In genomic region chr11:35617687-35618496, GRCh38 we compare ENCODE assay signal across 8 cellular contexts. TPM values are rescaled to one million over a fixed set of nuclear protein-coding genes. Genes with fewer than 3 reads are reported as not detected.
DNase-seq lines count a peak whose midpoint lies in the region; ATAC-seq and TF ChIP-seq lines count a peak whose summit lies in the region.

A gene with protein sequence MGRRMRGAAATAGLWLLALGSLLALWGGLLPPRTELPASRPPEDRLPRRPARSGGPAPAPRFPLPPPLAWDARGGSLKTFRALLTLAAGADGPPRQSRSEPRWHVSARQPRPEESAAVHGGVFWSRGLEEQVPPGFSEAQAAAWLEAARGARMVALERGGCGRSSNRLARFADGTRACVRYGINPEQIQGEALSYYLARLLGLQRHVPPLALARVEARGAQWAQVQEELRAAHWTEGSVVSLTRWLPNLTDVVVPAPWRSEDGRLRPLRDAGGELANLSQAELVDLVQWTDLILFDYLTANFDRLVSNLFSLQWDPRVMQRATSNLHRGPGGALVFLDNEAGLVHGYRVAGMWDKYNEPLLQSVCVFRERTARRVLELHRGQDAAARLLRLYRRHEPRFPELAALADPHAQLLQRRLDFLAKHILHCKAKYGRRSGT (plus strand): TSS chr11:35618460. CDS start chr11:35618637, 177 bp downstream.

- H3F3A ChIP-seq in PC-3 (ENCODE audit: low read length, unreplicated experiment) = no peaks in the 10 kb centered on the region

- no peaks in the 10 kb centered on the region for H3K36me3 ChIP-seq in CD8-positive, alpha-beta memory T cell (ENCODE audit: insufficient read depth, low read length)
- H3K36me3 ChIP-seq in PC-3 (ENCODE audit: low read depth, low read length) = no peaks in the 10 kb centered on the region

- H3K27ac ChIP-seq in CD8-positive, alpha-beta memory T cell (ENCODE audit: low read depth, low read length) = no peak within 1 kb of the TSS
- H3K27ac ChIP-seq in PC-3 (ENCODE audit: low read length) = peak within 1 kb of the TSS; percentile 93

- peak within 1 kb of the TSS in 1 of 8 donors; percentile 15 for H3K27ac Mint-ChIP-seq in CD8-positive, alpha-beta memory T cell
- H3K27ac Mint-ChIP-seq in progenitor cell of endocrine pancreas = peak within 1 kb of the TSS; percentile 88

- no peak for DNase-seq in CD8-positive, alpha-beta memory T cell
- DNase-seq in GM19238 (ENCODE audit: insufficient read length, low spot score) (peak; percentile 76), PC-3 (peak; percentile 86), astrocyte of the spinal cord (ENCODE audit: low read depth, low spot score) (peak; percentile 93), hepatic stellate cell (ENCODE audit: low spot score) (peak; percentile 90), progenitor cell of endocrine pancreas (ENCODE audit: low spot score, unreplicated experiment) (peak; percentile 48), middle frontal gyrus (ENCODE audit: extremely low spot score, low spot score) (no peak)

- peak within 1 kb of the TSS; percentile 28 to 77 (median 69) for H3K4me3 Mint-ChIP-seq in CD8-positive, alpha-beta memory T cell
- H3K4me3 Mint-ChIP-seq in progenitor cell of endocrine pancreas (ENCODE audit: low read depth) = peak within 1 kb of the TSS; percentile 83

- intact Hi-C loops in PC-3 (cut with micrococcal nuclease) = loop anchor here (1.0 to 10.0 kb wide), 9 partner anchors 44 to 649 kb away; partner anchors contain the start of genes LDLRAD3 and TRIM44

- H3K4me1 Mint-ChIP-seq in CD8-positive, alpha-beta memory T cell = peaks cover 10 to 16% (median 11%) of the 10 kb centered on the region in 3 donors
- peaks cover 20% of the 10 kb centered on the region for H3K4me1 Mint-ChIP-seq in progenitor cell of endocrine pancreas (ENCODE audit: low read depth)

- H2AFZ ChIP-seq in PC-3 (ENCODE audit: low read length) = peak within 1 kb of the TSS; percentile 44

- peaks cover 31 to 70% of the 10 kb centered on the region in 2 donors for H3K27me3 Mint-ChIP-seq in CD8-positive, alpha-beta memory T cell
- H3K27me3 Mint-ChIP-seq in progenitor cell of endocrine pancreas = peaks cover 12% of the 10 kb centered on the region

- no peaks in the 10 kb centered on the region for H3K9me3 ChIP-seq in CD8-positive, alpha-beta memory T cell (ENCODE audit: low read length)
- no peaks in the 10 kb centered on the region for H3K9me3 ChIP-seq in PC-3 (ENCODE audit: low read length)

- no peak for TF ChIP-seq CTCF in PC-3 (conservative IDR thresholded peaks at IDR 0.05; ENCODE audit: low read depth, low read length)
- no peak for TF ChIP-seq CTCF in astrocyte of the spinal cord (IDR thresholded peaks at IDR 0.05; ENCODE audit: low read depth, low read length)
- TF ChIP-seq CTCF in progenitor cell of endocrine pancreas (IDR thresholded peaks at IDR 0.05; ENCODE audit: unreplicated experiment) = no peak

- no peaks in the 10 kb centered on the region for H3K9me2 ChIP-seq in PC-3 (replicated peaks; ENCODE audit: low read length)

- H3K4me3 ChIP-seq in CD8-positive, alpha-beta memory T cell (ENCODE audit: low read length) = no peak within 1 kb of the TSS
- H3K4me3 ChIP-seq in PC-3 (ENCODE audit: low read length) (peak within 1 kb of the TSS; percentile 88), astrocyte of the spinal cord (ENCODE audit: low read depth, low read length) (peak within 1 kb of the TSS; percentile 71)

- peak within 1 kb of the TSS; percentile 91 for H3K4me2 ChIP-seq in PC-3 (ENCODE audit: low read length)

- CTCF ChIA-PET in CD8-positive, alpha-beta memory T cell (lab: Charles Lee) = interaction anchor here (1.3 to 1.6 kb wide), 3 partner anchors 204 to 649 kb away, joined by 3 to 5 read pairs (median 4); no protein-coding TSS in a partner anchor
- CTCF ChIA-PET in PC-3 (lab: Charles Lee) = interaction anchor here (0.6 to 1.2 kb wide), 2 partner anchors 93 to 204 kb away, joined by 3 to 11 read pairs; no protein-coding TSS in a partner anchor

- BruUV-seq in PC-3 (replicated peaks; lab: Mats Ljungman, UMichigan) = TSS peak; percentile 43

- H3K79me2 ChIP-seq in PC-3 (ENCODE audit: low read length) = peaks cover 38% of the 10 kb centered on the region

- peaks cover 7% of the 10 kb centered on the region for H4K20me1 ChIP-seq in PC-3 (ENCODE audit: low read length)

- H3K9me3 Mint-ChIP-seq in CD8-positive, alpha-beta memory T cell = no peaks in the 10 kb centered on the region
- H3K9me3 Mint-ChIP-seq in progenitor cell of endocrine pancreas (ENCODE audit: low read depth) = no peaks in the 10 kb centered on the region

- H3K9ac ChIP-seq in PC-3 (ENCODE audit: low read length) = peak within 1 kb of the TSS; percentile 86

- peaks cover 21% of the 10 kb centered on the region for H3K27me3 ChIP-seq in CD8-positive, alpha-beta memory T cell (ENCODE audit: insufficient read depth, low read length, poor library complexity, severe bottlenecking)
- H3K27me3 ChIP-seq in PC-3 (ENCODE audit: low read length) = no peaks in the 10 kb centered on the region

- in situ Hi-C loops in astrocyte of the spinal cord (cut with HindIII; ENCODE audit: low sequenced_read_pairs) = no loop called here

- no peaks in the 10 kb centered on the region for H3K36me3 Mint-ChIP-seq in CD8-positive, alpha-beta memory T cell
- H3K36me3 Mint-ChIP-seq in progenitor cell of endocrine pancreas (ENCODE audit: insufficient read depth) = no peaks in the 10 kb centered on the region

- ATAC-seq in HG03439 (IDR thresholded peaks at IDR 0.05; ENCODE audit: unreplicated experiment) (peak; percentile 36), PC-3 (peak; percentile 46)

- H3K4me1 ChIP-seq in CD8-positive, alpha-beta memory T cell (ENCODE audit: insufficient read depth, low read length) = peaks cover 12% of the 10 kb centered on the region
- H3K4me1 ChIP-seq in PC-3 (ENCODE audit: insufficient read depth, low read length) = peaks cover 53% of the 10 kb centered on the region

- POLR2A ChIA-PET in CD8-positive, alpha-beta memory T cell (lab: Charles Lee) = no interaction called here
- POLR2A ChIA-PET in PC-3 (lab: Charles Lee; ENCODE audit: unreplicated experiment) = no interaction called here

RNA-seq across cellular contexts. Expression of the gene that starts here (rescaled TPM):
- under 1 TPM; 0.26 to 0.69 TPM for total RNA-seq in CD8-positive, alpha-beta memory T cell
- not detected for polyA plus RNA-seq in CD8-positive, alpha-beta memory T cell
- total RNA-seq in PC-3 (2014; rRNA removed) (71.4 and 97.1 TPM in 2 replicates), progenitor cell of endocrine pancreas (11.2 and 12.9 TPM in 2 replicates)

Comparison
In these comparisons a context has a peak if more than half of its experiments do, and no peak if none do; other contexts are left out.
1. DNase-seq: peak in GM19238 (single experiment), PC-3 (single experiment), astrocyte of the spinal cord (single experiment), hepatic stellate cell (single experiment) and progenitor cell of endocrine pancreas (single experiment); none in CD8-positive, alpha-beta memory T cell (0 of 5) and middle frontal gyrus (single experiment).